In the genomic region with DNA sequence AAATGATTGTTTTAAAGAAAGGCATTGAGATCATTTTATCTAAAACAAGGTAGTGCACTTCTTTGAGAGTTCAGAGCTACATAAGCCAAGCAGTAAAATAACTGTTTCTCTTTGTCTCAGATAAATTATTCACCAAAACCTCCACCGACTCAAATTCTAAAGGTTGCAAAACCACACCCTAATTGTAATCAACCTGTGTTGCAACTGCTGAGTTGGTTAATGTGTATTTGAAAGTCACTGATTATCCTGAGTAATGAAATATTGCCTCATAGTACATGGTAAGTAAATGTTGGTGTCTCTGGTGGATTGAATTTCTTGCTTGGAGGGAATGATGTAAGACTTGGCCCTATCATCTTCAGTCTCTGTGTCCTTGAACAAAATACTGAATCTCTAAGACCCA, we compare ENCODE assay signal across 17 cellular contexts. TPM values are rescaled to one million over a fixed set of nuclear protein-coding genes. Genes with fewer than 3 reads are reported as not detected.
DNase-seq lines count a peak whose midpoint lies in the region; ATAC-seq, FAIRE-seq and TF ChIP-seq lines count a peak whose summit lies in the region.
"Had no signal": no experiment of that assay in that cellular context is flagged by ENCODE, and none has a peak within 500 bp of the region (broad histone marks: within the 10 kb centered on the region; RNA-seq: fewer than 3 reads in every experiment).

No MANE protein-coding gene starts in this region.

- H4K20me1 ChIP-seq in SK-N-SH (ENCODE audit: insufficient read depth) = no peaks in the 10 kb centered on the region

- H3K4me2 ChIP-seq in SK-N-SH = no peak overlapping the region

- DNase-seq in ACHN (peak; percentile 18), RCC 7860 (ENCODE audit: low spot score) (peak; percentile 46), kidney glomerular epithelial cell (lab: John Stamatoyannopoulos, UW) (peak; percentile 42), SK-N-SH (no peak), NCI-H2227 (lab: John Stamatoyannopoulos, UW; ENCODE audit: unreplicated experiment) (no peak), HCEC 1CT (no peak)
- DNase-seq: activated CD4-positive, CD25-positive, alpha-beta regulatory T cell; activated gamma-delta T cell treated with Interleukin-2 at 50 U/mL for 16 hours; esophagus squamous epithelium; KBM-7; lower lobe of right lung; NCI-H1694 treated with DMSO at 0.1 percent for 48 hours; sigmoid colon; stimulated activated CD4-positive, alpha-beta T cell treated with anti-CD3 and anti-CD28 coated beads, Interleukin-2, amount 100 ng/mL, for 48 hours had no signal

- POLR2A ChIA-PET in SK-N-SH (lab: Yijun Ruan, JAX) = no interaction called here

- in situ Hi-C loops in ACHN (cut with HindIII; ENCODE audit: low pct_ligation_motif_present, low pct_unique_long_range_greater_than_20kb, low sequenced_read_pairs) = no loop called here

- no peaks in the 10 kb centered on the region for H3K9me2 ChIP-seq in SK-N-SH

- no peaks in the 10 kb centered on the region for H3K36me3 ChIP-seq in SK-N-SH (replicated peaks in 1 of 2; ENCODE audit: control insufficient read depth in 1 of 2, insufficient read depth in 2 of 2, low read length in 1 of 2)
- H3K36me3 ChIP-seq: esophagus squamous epithelium, lower lobe of right lung, sigmoid colon had no signal

- FAIRE-seq in RCC 7860 (lab: Jason Lieb, UNC) = peak; percentile 90
- FAIRE-seq: astrocyte had no signal

- H2AFZ ChIP-seq in SK-N-SH (ENCODE audit: low read depth) = no peak overlapping the region

- H3K27me3 ChIP-seq in SK-N-SH (ENCODE audit: insufficient read depth) = no peaks in the 10 kb centered on the region
- H3K27me3 ChIP-seq: esophagus squamous epithelium, sigmoid colon had no signal

- no peak for TF ChIP-seq EP300 in SK-N-SH (IDR thresholded peaks at IDR 0.05; ENCODE audit: borderline replicate concordance in 1 of 2, low read depth in 1 of 2, low read length in 1 of 2)

- no peak overlapping the region for H3K4me3 ChIP-seq in SK-N-SH (ENCODE audit: low read depth in 2 of 2, low read length in 1 of 2)
- H3K4me3 ChIP-seq: esophagus squamous epithelium, lower lobe of right lung, sigmoid colon had no signal

- WGBS in SK-N-SH (ENCODE audit: low lambda C conversion rate) = 0% methylated on average over 1 of the region's 1 CpG

- no peaks in the 10 kb centered on the region for H3F3A ChIP-seq in SK-N-SH (replicated peaks; ENCODE audit: insufficient read depth)

- H3K4me1 ChIP-seq in SK-N-SH (ENCODE audit: control insufficient read depth in 1 of 2, insufficient read depth in 2 of 2, low read depth in 1 of 2, low read length in 1 of 2) = no peaks in the 10 kb centered on the region
- H3K4me1 ChIP-seq: esophagus squamous epithelium, lower lobe of right lung, sigmoid colon had no signal

- no peak for TF ChIP-seq RAD21 in SK-N-SH (IDR thresholded peaks at IDR 0.05; ENCODE audit: low read length)

- peak; percentile 73 for ATAC-seq in GM21619 (IDR thresholded peaks at IDR 0.05; ENCODE audit: unreplicated experiment)
- ATAC-seq in GM21381 (IDR thresholded peaks at IDR 0.05; ENCODE audit: unreplicated experiment) = no peak

- H3K79me2 ChIP-seq in SK-N-SH (ENCODE audit: insufficient read depth) = no peaks in the 10 kb centered on the region

- H3K27ac ChIP-seq in SK-N-SH (ENCODE audit: low read depth in 2 of 2, low read length in 1 of 2) = no peak overlapping the region
- H3K27ac ChIP-seq: esophagus squamous epithelium, lower lobe of right lung, sigmoid colon had no signal

- CTCF ChIA-PET in SK-N-SH (lab: Yijun Ruan, JAX) = no interaction called here

- TF ChIP-seq CTCF in SK-N-SH (IDR thresholded peaks at IDR 0.05) = no peak

- no peaks in the 10 kb centered on the region for H3K9me3 ChIP-seq in SK-N-SH
- H3K9me3 ChIP-seq: lower lobe of right lung had no signal

- H3K9ac ChIP-seq in SK-N-SH = no peak overlapping the region

TF ChIP-seq in SK-N-SH, 30 proteins besides CTCF, POLR2A, EP300 and RAD21:
- TF ChIP-seq MXI1 (IDR thresholded peaks at IDR 0.05; ENCODE audit: low read depth, low read length) = no peak
- TF ChIP-seq, protein P1, sequence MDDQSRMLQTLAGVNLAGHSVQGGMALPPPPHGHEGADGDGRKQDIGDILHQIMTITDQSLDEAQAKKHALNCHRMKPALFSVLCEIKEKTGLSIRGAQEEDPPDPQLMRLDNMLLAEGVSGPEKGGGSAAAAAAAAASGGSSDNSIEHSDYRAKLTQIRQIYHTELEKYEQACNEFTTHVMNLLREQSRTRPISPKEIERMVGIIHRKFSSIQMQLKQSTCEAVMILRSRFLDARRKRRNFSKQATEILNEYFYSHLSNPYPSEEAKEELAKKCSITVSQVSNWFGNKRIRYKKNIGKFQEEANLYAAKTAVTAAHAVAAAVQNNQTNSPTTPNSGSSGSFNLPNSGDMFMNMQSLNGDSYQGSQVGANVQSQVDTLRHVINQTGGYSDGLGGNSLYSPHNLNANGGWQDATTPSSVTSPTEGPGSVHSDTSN (IDR thresholded peaks at IDR 0.05) = no peak
- TF ChIP-seq POLR2AphosphoS5 (IDR thresholded peaks at IDR 0.05; ENCODE audit: low read depth, low read length) = no peak
- TF ChIP-seq GATA2 (CRISPR knock-in tag; IDR thresholded peaks at IDR 0.05) = no peak
- no peak for TF ChIP-seq NFIC (IDR thresholded peaks at IDR 0.05; ENCODE audit: borderline replicate concordance)
- TF ChIP-seq FOXJ3 (CRISPR knock-in tag; IDR thresholded peaks at IDR 0.05) = no peak
- TF ChIP-seq SIN3A (IDR thresholded peaks at IDR 0.05; ENCODE audit: borderline replicate concordance, low read depth, low read length) = no peak
- no peak for TF ChIP-seq CHD2 (IDR thresholded peaks at IDR 0.05; ENCODE audit: low read length, partially characterized antibody)
- TF ChIP-seq JUND (IDR thresholded peaks at IDR 0.05) = no peak
- TF ChIP-seq, protein P2, sequence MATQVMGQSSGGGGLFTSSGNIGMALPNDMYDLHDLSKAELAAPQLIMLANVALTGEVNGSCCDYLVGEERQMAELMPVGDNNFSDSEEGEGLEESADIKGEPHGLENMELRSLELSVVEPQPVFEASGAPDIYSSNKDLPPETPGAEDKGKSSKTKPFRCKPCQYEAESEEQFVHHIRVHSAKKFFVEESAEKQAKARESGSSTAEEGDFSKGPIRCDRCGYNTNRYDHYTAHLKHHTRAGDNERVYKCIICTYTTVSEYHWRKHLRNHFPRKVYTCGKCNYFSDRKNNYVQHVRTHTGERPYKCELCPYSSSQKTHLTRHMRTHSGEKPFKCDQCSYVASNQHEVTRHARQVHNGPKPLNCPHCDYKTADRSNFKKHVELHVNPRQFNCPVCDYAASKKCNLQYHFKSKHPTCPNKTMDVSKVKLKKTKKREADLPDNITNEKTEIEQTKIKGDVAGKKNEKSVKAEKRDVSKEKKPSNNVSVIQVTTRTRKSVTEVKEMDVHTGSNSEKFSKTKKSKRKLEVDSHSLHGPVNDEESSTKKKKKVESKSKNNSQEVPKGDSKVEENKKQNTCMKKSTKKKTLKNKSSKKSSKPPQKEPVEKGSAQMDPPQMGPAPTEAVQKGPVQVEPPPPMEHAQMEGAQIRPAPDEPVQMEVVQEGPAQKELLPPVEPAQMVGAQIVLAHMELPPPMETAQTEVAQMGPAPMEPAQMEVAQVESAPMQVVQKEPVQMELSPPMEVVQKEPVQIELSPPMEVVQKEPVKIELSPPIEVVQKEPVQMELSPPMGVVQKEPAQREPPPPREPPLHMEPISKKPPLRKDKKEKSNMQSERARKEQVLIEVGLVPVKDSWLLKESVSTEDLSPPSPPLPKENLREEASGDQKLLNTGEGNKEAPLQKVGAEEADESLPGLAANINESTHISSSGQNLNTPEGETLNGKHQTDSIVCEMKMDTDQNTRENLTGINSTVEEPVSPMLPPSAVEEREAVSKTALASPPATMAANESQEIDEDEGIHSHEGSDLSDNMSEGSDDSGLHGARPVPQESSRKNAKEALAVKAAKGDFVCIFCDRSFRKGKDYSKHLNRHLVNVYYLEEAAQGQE (IDR thresholded peaks at IDR 0.05; ENCODE audit: low read depth, low read length) = no peak
- TF ChIP-seq TEAD4 (IDR thresholded peaks at IDR 0.05; ENCODE audit: borderline replicate concordance, insufficient read depth) = no peak
- no peak for TF ChIP-seq GABPA (IDR thresholded peaks at IDR 0.05; ENCODE audit: low read depth)
- TF ChIP-seq, protein P3, sequence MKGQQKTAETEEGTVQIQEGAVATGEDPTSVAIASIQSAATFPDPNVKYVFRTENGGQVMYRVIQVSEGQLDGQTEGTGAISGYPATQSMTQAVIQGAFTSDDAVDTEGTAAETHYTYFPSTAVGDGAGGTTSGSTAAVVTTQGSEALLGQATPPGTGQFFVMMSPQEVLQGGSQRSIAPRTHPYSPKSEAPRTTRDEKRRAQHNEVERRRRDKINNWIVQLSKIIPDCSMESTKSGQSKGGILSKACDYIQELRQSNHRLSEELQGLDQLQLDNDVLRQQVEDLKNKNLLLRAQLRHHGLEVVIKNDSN (IDR thresholded peaks at IDR 0.05; ENCODE audit: borderline replicate concordance, low read depth) = no peak
- no peak for TF ChIP-seq RXRA (IDR thresholded peaks at IDR 0.05; ENCODE audit: borderline replicate concordance, low read depth)

RNA-seq across cellular contexts. Expression of a gene that starts 35.9 kb away (rescaled TPM):
- not detected in 2 replicates for polyA plus RNA-seq in SK-N-SH (2012; rRNA removed)
- polyA plus RNA-seq in SK-N-SH (2012; cell fraction: cytosol; rRNA removed) = not detected in 2 replicates
- 0.04 TPM in 1 of 2 replicates, not detected in the other for polyA plus RNA-seq in SK-N-SH (2012; cell fraction: nucleus; rRNA removed)

Comparison
In these comparisons a context has a peak if more than half of its experiments do, and no peak if none do; other contexts are left out.
1. DNase-seq: peak in ACHN (single experiment), RCC 7860 (single experiment) and kidney glomerular epithelial cell (single experiment); none in SK-N-SH (single experiment), NCI-H2227 (single experiment) and HCEC 1CT (single experiment).